In the genomic region with DNA sequence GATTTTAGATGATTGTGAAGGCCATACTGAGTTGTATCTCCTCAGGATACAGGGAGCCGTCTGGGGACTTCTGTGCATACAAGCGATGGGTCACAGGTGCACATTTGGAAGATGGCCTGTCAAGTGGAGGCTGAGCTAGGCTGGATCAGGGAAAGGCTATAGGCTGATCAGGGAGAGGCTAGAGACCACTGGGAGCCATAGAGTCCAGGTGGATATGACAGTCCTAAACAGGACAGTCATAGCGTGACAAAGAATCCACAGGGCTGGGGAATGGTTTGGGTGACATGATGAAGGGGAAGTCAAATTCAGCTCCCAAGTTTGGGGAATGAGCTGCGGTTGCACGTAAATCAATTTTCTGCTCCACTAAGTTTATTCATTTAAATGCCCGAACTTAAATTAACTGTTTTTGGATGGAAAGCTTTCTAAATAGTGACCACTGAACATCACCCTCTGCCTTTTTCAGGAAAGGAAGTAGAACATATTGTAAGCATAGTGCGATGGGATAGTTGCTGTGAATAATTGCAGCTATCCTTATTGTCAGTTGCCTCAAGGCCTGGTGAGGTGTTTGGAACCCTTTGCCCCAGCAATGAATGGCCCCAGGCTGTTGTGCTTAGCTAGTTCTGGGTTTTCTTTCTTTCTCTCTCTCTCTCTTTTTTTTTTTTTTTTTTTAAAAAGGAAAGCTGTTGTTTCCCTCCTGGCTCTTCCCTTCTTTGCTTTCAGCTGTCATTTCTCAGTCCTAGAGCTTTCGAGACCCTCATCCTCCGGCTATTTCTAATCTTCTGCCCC, we compare ENCODE assay signal across 23 cellular contexts. TPM values are rescaled to one million over a fixed set of nuclear protein-coding genes. Genes with fewer than 3 reads are reported as not detected.
A peak's percentile ranks its signal among the peaks of the same experiment; 100 is the strongest.
DNase-seq lines count a peak whose midpoint lies in the region; ATAC-seq and TF ChIP-seq lines count a peak whose summit lies in the region.
"Had no signal": no experiment of that assay in that cellular context is flagged by ENCODE, and none has a peak within 500 bp of the region (broad histone marks: within the 10 kb centered on the region; RNA-seq: fewer than 3 reads in every experiment).

No MANE protein-coding gene starts in this region.

- intact Hi-C loops in naive thymus-derived CD4-positive, alpha-beta T cell (cut with micrococcal nuclease) = no loop called here

- H3K9me3 Mint-ChIP-seq in naive thymus-derived CD4-positive, alpha-beta T cell = peaks cover 0 to 7% (median 0%) of the 10 kb centered on the region in 11 donors
- peaks cover 6% of the 10 kb centered on the region for H3K9me3 Mint-ChIP-seq in type B pancreatic cell
- H3K9me3 Mint-ChIP-seq: activated naive CD8-positive, alpha-beta T cell treated with anti-CD3 and anti-CD28 coated beads, Interleukin-2, amount 10 ng/mL, durations not matched to agents 7 days and 5 days; neural crest cell; stimulated activated memory B cell treated with anti-CD40 and anti-IgM and Interleukin-4, amounts not matched to agents 10 μg/mL and 1 μg/mL and 100 μg/mL, for 72 hours; T-cell had no signal

- no peaks in the 10 kb centered on the region for H3K4me1 ChIP-seq in naive thymus-derived CD4-positive, alpha-beta T cell (ENCODE audit: control insufficient read depth in 2 of 2, insufficient read depth in 2 of 2, low read length in 2 of 2)
- H3K4me1 ChIP-seq: gastrocnemius medialis had no signal

- no peak for ATAC-seq in naive thymus-derived CD4-positive, alpha-beta T cell
- ATAC-seq: gastrocnemius medialis, GM12878 had no signal

- H3K27ac Mint-ChIP-seq in naive thymus-derived CD4-positive, alpha-beta T cell = peak overlapping the region in 1 of 9 donors; percentile 56
- peak overlapping the region; percentile 71 for H3K27ac Mint-ChIP-seq in type B pancreatic cell
- H3K27ac Mint-ChIP-seq: activated CD4-positive, alpha-beta T cell treated with anti-CD3 and anti-CD28 coated beads for 36 hours; activated naive CD8-positive, alpha-beta T cell treated with anti-CD3 and anti-CD28 coated beads, Interleukin-2, amount 10 ng/mL, durations not matched to agents 7 days and 5 days; progenitor cell of endocrine pancreas; stimulated activated memory B cell treated with anti-CD40 and anti-IgM and Interleukin-4, amounts not matched to agents 10 μg/mL and 1 μg/mL and 100 μg/mL, for 72 hours; T-cell had no signal

- peak overlapping the region in 8 of 10 donors; percentile 28 to 86 (median 51) for H3K4me3 Mint-ChIP-seq in naive thymus-derived CD4-positive, alpha-beta T cell
- H3K4me3 Mint-ChIP-seq in type B pancreatic cell = no peak overlapping the region
- H3K4me3 Mint-ChIP-seq: activated CD4-positive, alpha-beta T cell treated with anti-CD3 and anti-CD28 coated beads for 36 hours; neural crest cell; stimulated activated memory B cell treated with anti-CD40 and anti-IgM and Interleukin-4, amounts not matched to agents 10 μg/mL and 1 μg/mL and 100 μg/mL, for 72 hours had no signal

- no peaks in the 10 kb centered on the region for H3K9me3 ChIP-seq in naive thymus-derived CD4-positive, alpha-beta T cell (ENCODE audit: control insufficient read depth in 2 of 3, low read length in 3 of 3)
- H3K9me3 ChIP-seq: gastrocnemius medialis had no signal

- CTCF ChIA-PET in naive thymus-derived CD4-positive, alpha-beta T cell (lab: Charles Lee) = no interaction called here

- H3K36me3 Mint-ChIP-seq in naive thymus-derived CD4-positive, alpha-beta T cell = peaks cover 0 to 3% (median 0%) of the 10 kb centered on the region in 5 donors
- no peaks in the 10 kb centered on the region for H3K36me3 Mint-ChIP-seq in type B pancreatic cell
- H3K36me3 Mint-ChIP-seq: activated naive CD8-positive, alpha-beta T cell treated with anti-CD3 and anti-CD28 coated beads, Interleukin-2, amount 10 ng/mL, durations not matched to agents 7 days and 5 days; stimulated activated memory B cell treated with anti-CD40 and anti-IgM and Interleukin-4, amounts not matched to agents 10 μg/mL and 1 μg/mL and 100 μg/mL, for 72 hours; T-cell had no signal

- no peak overlapping the region for H3K4me3 ChIP-seq in naive thymus-derived CD4-positive, alpha-beta T cell (ENCODE audit: low read length)
- H3K4me3 ChIP-seq: gastrocnemius medialis, GM12878 had no signal

- no peaks in the 10 kb centered on the region for H3K27me3 ChIP-seq in naive thymus-derived CD4-positive, alpha-beta T cell (ENCODE audit: control insufficient read depth in 2 of 2, insufficient read depth in 2 of 2, low read length in 2 of 2)
- H3K27me3 ChIP-seq: gastrocnemius medialis had no signal

- H3K36me3 ChIP-seq in naive thymus-derived CD4-positive, alpha-beta T cell (ENCODE audit: control insufficient read depth in 2 of 3, insufficient read depth in 3 of 3, low read length in 3 of 3) = no peaks in the 10 kb centered on the region
- H3K36me3 ChIP-seq: gastrocnemius medialis had no signal

- POLR2A ChIA-PET in naive thymus-derived CD4-positive, alpha-beta T cell (lab: Charles Lee) = interaction anchor here (0.6 to 1.0 kb wide), 2 partner anchors 18 to 52 kb away, joined by 3 read pairs; no protein-coding TSS in a partner anchor

- TF ChIP-seq CTCF in type B pancreatic cell (conservative IDR thresholded peaks at IDR 0.05) = no peak

- peaks cover 5 to 35% (median 12%) of the 10 kb centered on the region in 5 donors for H3K27me3 Mint-ChIP-seq in naive thymus-derived CD4-positive, alpha-beta T cell
- no peaks in the 10 kb centered on the region for H3K27me3 Mint-ChIP-seq in type B pancreatic cell
- H3K27me3 Mint-ChIP-seq: stimulated activated memory B cell treated with anti-CD40 and anti-IgM and Interleukin-4, amounts not matched to agents 10 μg/mL and 1 μg/mL and 100 μg/mL, for 72 hours had no signal

- DNase-seq in activated CD8-positive, alpha-beta memory T cell treated with anti-CD3 and anti-CD28 coated beads for 24 hours = peak; percentile 35
- DNase-seq in activated CD8-positive, alpha-beta memory T cell treated with anti-CD3 and anti-CD28 coated beads, Interleukin-2, amount 50 U/mL, for 4 hours = no peak
- DNase-seq in epithelial cell of prostate (ENCODE audit: low read depth, low spot score) = no peak
- DNase-seq in naive thymus-derived CD4-positive, alpha-beta T cell = peak in 1 of 9 donors; percentile 4
- DNase-seq in type B pancreatic cell (ENCODE audit: extremely low spot score, unreplicated experiment) = peak; percentile 10
- DNase-seq in activated CD4-positive, CD25-positive, alpha-beta regulatory T cell treated with anti-CD3 and anti-CD28 coated beads, Interleukin-2, amount 50 U/mL, for 72 hours = no peak
- no peak for DNase-seq in NCI-H1436 treated with DMSO at 0.1 percent for 48 hours (lab: John Stamatoyannopoulos, UW)
- DNase-seq in ecto neural progenitor cell (ENCODE audit: low spot score) = no peak
- DNase-seq: activated naive CD8-positive, alpha-beta T cell treated with anti-CD3 and anti-CD28 coated beads, Interleukin-2, amount 10 ng/mL, durations not matched to agents 7 days and 5 days; effector CD4-positive, alpha-beta T cell; gastrocnemius medialis; kidney glomerular epithelial cell; NCI-H1092; NCI-H2029 treated with DMSO at 0.1 percent for 48 hours; NCI-H446; SHP77 had no signal

- H3K4me1 Mint-ChIP-seq in naive thymus-derived CD4-positive, alpha-beta T cell = peaks cover 8 to 20% (median 16%) of the 10 kb centered on the region in 7 donors
- H3K4me1 Mint-ChIP-seq in type B pancreatic cell (ENCODE audit: unreplicated experiment) = peaks cover 16% of the 10 kb centered on the region

- peak overlapping the region; percentile 50 for H3K27ac ChIP-seq in epithelial cell of prostate
- H3K27ac ChIP-seq in naive thymus-derived CD4-positive, alpha-beta T cell (ENCODE audit: low read depth, low read length) = no peak overlapping the region
- H3K27ac ChIP-seq: 22Rv1, gastrocnemius medialis had no signal

RNA-seq across cellular contexts. Expression of a gene that starts 50.5 kb away (rescaled TPM):
- total RNA-seq in naive thymus-derived CD4-positive, alpha-beta T cell = 1 to 10 TPM; 5.4 to 6.5 (median 6.2) TPM
- polyA plus RNA-seq in naive thymus-derived CD4-positive, alpha-beta T cell = under 1 TPM; 0.59 to 0.71 TPM
- total RNA-seq in type B pancreatic cell (ENCODE audit: low replicate concordance) = 14.6 and 24.1 TPM in 2 replicates

Comparison
In these comparisons a context has a peak if more than half of its experiments do, and no peak if none do; other contexts are left out.
1. DNase-seq: peak in activated CD8-positive, alpha-beta memory T cell treated with anti-CD3 and anti-CD28 coated beads for 24 hours (single experiment) and type B pancreatic cell (single experiment); none in activated CD8-positive, alpha-beta memory T cell treated with anti-CD3 and anti-CD28 coated beads, Interleukin-2, amount 50 U/mL, for 4 hours (single experiment), epithelial cell of prostate (single experiment), activated CD4-positive, CD25-positive, alpha-beta regulatory T cell treated with anti-CD3 and anti-CD28 coated beads, Interleukin-2, amount 50 U/mL, for 72 hours (single experiment), NCI-H1436 treated with DMSO at 0.1 percent for 48 hours (single experiment) and ecto neural progenitor cell (single experiment).